Comparison of ENCODE assay signal across 14 cellular contexts in the genomic region with DNA sequence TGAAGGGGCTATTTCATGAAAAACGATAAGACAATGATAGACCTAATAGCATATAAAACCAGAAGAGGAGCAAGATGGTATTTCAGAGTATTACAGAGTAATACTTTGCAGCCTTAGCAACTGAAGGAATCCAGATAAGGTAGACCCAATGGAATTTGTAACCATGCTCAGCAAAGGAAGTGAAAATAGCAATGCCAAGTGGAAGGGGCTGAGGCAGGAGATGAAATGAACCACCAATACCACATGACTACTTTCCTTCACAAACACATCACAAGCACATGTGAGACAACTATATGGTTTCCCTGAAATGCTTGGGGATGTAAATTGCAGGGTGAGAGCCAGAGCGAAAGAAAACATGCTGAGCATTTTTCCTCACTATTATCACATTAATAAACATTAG.
DNase-seq lines count a peak whose midpoint lies in the region; ATAC-seq and TF ChIP-seq lines count a peak whose summit lies in the region.
"Had no signal": no experiment of that assay in that cellular context is flagged by ENCODE, and none has a peak within 500 bp of the region (broad histone marks: within the 10 kb centered on the region; RNA-seq: fewer than 3 reads in every experiment).

No MANE protein-coding gene starts in this region.

- no peak overlapping the region for H2BK5ac ChIP-seq in mesenchymal stem cell (ENCODE audit: low read depth, low read length, poor library complexity, severe bottlenecking)

- H3K18ac ChIP-seq in mesenchymal stem cell (ENCODE audit: low read depth in 1 of 2, low read length in 2 of 2): no peak overlapping the region

- peak overlapping the region; percentile 5; the same call in 1 of the 2 replicates for H2AFZ ChIP-seq in Loucy (ENCODE audit: low read length)
- no peak overlapping the region for H2AFZ ChIP-seq in mesenchymal stem cell (ENCODE audit: low read depth, low read length)

- H3K79me2 ChIP-seq in Loucy (ENCODE audit: insufficient read depth, low read length): no peaks in the 10 kb centered on the region

- no peak overlapping the region for H2BK12ac ChIP-seq in mesenchymal stem cell (ENCODE audit: low read length in 2 of 2)

- ATAC-seq in CD8-positive, alpha-beta T cell: peak; percentile 66
- ATAC-seq in activated CD4-positive, CD25-positive, alpha-beta regulatory T cell treated with anti-CD3 and anti-CD28 coated beads, Interleukin-2, amount 50 U/mL, for 24 hours: no peak
- ATAC-seq in GM18858 (IDR thresholded peaks at IDR 0.05; ENCODE audit: unreplicated experiment): no peak

- H3K27ac ChIP-seq in CD8-positive, alpha-beta T cell (ENCODE audit: low read depth, low read length): no peak overlapping the region
- no peak overlapping the region for H3K27ac ChIP-seq in mesenchymal stem cell (ENCODE audit: low read length, poor library complexity, severe bottlenecking)
- H3K27ac ChIP-seq: adrenal gland, neutrophil had no signal

- H3K14ac ChIP-seq in mesenchymal stem cell (ENCODE audit: low read length in 2 of 2): no peak overlapping the region

- H3K36me3 ChIP-seq in CD8-positive, alpha-beta T cell (ENCODE audit: insufficient read depth, low read length): no peaks in the 10 kb centered on the region
- H3K36me3 ChIP-seq in Loucy (ENCODE audit: insufficient read depth, low read length) (no peaks in the 10 kb centered on the region), mesenchymal stem cell (ENCODE audit: control insufficient read depth in 1 of 2, insufficient read depth in 2 of 2, low read depth in 1 of 2, low read length in 2 of 2) (no peaks in the 10 kb centered on the region)
- H3K36me3 ChIP-seq: adrenal gland, neutrophil had no signal

- H3K27me3 ChIP-seq in CD8-positive, alpha-beta T cell (ENCODE audit: insufficient read depth, low read length): no peaks in the 10 kb centered on the region
- H3K27me3 ChIP-seq in Loucy (ENCODE audit: insufficient read depth, low read length, poor library complexity, severe bottlenecking) (no peaks in the 10 kb centered on the region), mesenchymal stem cell (ENCODE audit: control insufficient read depth in 1 of 2, insufficient read depth in 1 of 2, low read length in 2 of 2) (no peaks in the 10 kb centered on the region)
- H3K27me3 ChIP-seq: adrenal gland had no signal

- no peak overlapping the region for H4K91ac ChIP-seq in mesenchymal stem cell (ENCODE audit: low read length)

- H3K27ac Mint-ChIP-seq in CD8-positive, alpha-beta T cell: peak overlapping the region; percentile 66
- H3K27ac Mint-ChIP-seq in activated naive CD8-positive, alpha-beta T cell: peak overlapping the region; percentile 80

- H3K79me1 ChIP-seq in mesenchymal stem cell (replicated peaks; ENCODE audit: low read length, poor library complexity, severe bottlenecking): no peaks in the 10 kb centered on the region

- POLR2A ChIA-PET in CD8-positive, alpha-beta T cell (lab: Charles Lee): no interaction called here

- no peaks in the 10 kb centered on the region for H3K9me2 ChIP-seq in Loucy (replicated peaks; ENCODE audit: low read depth, low read length)

- H3K27me3 Mint-ChIP-seq in CD8-positive, alpha-beta T cell (ENCODE audit: low read depth): no peaks in the 10 kb centered on the region
- H3K27me3 Mint-ChIP-seq in activated naive CD8-positive, alpha-beta T cell: no peaks in the 10 kb centered on the region

- peaks cover 65% of the 10 kb centered on the region for H3K4me1 Mint-ChIP-seq in CD8-positive, alpha-beta T cell (ENCODE audit: low read depth)
- peaks cover 63% of the 10 kb centered on the region for H3K4me1 Mint-ChIP-seq in activated naive CD8-positive, alpha-beta T cell (ENCODE audit: low read depth)

- TF ChIP-seq CTCF in CD8-positive, alpha-beta T cell (IDR thresholded peaks at IDR 0.05): no peak
- TF ChIP-seq CTCF in Loucy (conservative IDR thresholded peaks at IDR 0.05; ENCODE audit: low read length): no peak

- no peaks in the 10 kb centered on the region for H3K9me3 ChIP-seq in CD8-positive, alpha-beta T cell (ENCODE audit: low read length)
- H3K9me3 ChIP-seq in Loucy (ENCODE audit: insufficient read depth, low read depth, low read length) (no peaks in the 10 kb centered on the region), mesenchymal stem cell (ENCODE audit: control insufficient read depth, low read length) (no peaks in the 10 kb centered on the region)
- H3K9me3 ChIP-seq: adrenal gland, neutrophil had no signal

- DNase-seq in CD8-positive, alpha-beta T cell: peak in 1 of 7 experiments; percentile 21
- DNase-seq in mesenchymal stem cell (peak; percentile 16), HCEC 1CT (no peak)
- DNase-seq: Calu3, dermis blood vessel endothelial cell, NCI-H1436, NCI-H446 had no signal

- H4K20me1 ChIP-seq in Loucy (ENCODE audit: insufficient read depth, low read length, poor library complexity, severe bottlenecking): no peaks in the 10 kb centered on the region

- H3K4me1 ChIP-seq in CD8-positive, alpha-beta T cell (ENCODE audit: insufficient read depth, low read length): peaks cover 41% of the 10 kb centered on the region
- H3K4me1 ChIP-seq in Loucy (ENCODE audit: insufficient read depth, low read length, poor library complexity, severe bottlenecking): peaks cover 33% of the 10 kb centered on the region
- peaks cover 4% of the 10 kb centered on the region for H3K4me1 ChIP-seq in mesenchymal stem cell (ENCODE audit: control insufficient read depth, insufficient read depth, low read depth, low read length)

- peak overlapping the region; percentile 74 for H3K4me3 Mint-ChIP-seq in CD8-positive, alpha-beta T cell
- peak overlapping the region; percentile 80 for H3K4me3 Mint-ChIP-seq in activated naive CD8-positive, alpha-beta T cell

- CTCF ChIA-PET in CD8-positive, alpha-beta T cell (lab: Charles Lee): no interaction called here

- no peak overlapping the region for H3K4ac ChIP-seq in mesenchymal stem cell (ENCODE audit: low read depth in 1 of 2, low read length in 2 of 2)

- H2BK120ac ChIP-seq in mesenchymal stem cell (ENCODE audit: low read depth, low read length): no peak overlapping the region

- no peaks in the 10 kb centered on the region for H3K9me3 Mint-ChIP-seq in CD8-positive, alpha-beta T cell
- no peaks in the 10 kb centered on the region for H3K9me3 Mint-ChIP-seq in activated naive CD8-positive, alpha-beta T cell (ENCODE audit: low read depth)

- H3K36me3 Mint-ChIP-seq in CD8-positive, alpha-beta T cell: peaks cover 2% of the 10 kb centered on the region
- no peaks in the 10 kb centered on the region for H3K36me3 Mint-ChIP-seq in activated naive CD8-positive, alpha-beta T cell

- H4K8ac ChIP-seq in mesenchymal stem cell (ENCODE audit: low read length): no peak overlapping the region

- intact Hi-C loops in CD8-positive, alpha-beta T cell (cut with DNase I, micrococcal nuclease): loop anchor here (1.0 to 2.0 kb wide), 2 partner anchors 86 to 92 kb away; no protein-coding TSS in a partner anchor

- H3K4me2 ChIP-seq in Loucy (ENCODE audit: low read depth, low read length, poor library complexity, severe bottlenecking) (peak overlapping the region; percentile 37), mesenchymal stem cell (ENCODE audit: low read length, poor library complexity, severe bottlenecking) (no peak overlapping the region)

- H3K23ac ChIP-seq in mesenchymal stem cell (ENCODE audit: low read length in 2 of 2): no peak overlapping the region

- 80% methylated on average over 1 of the region's 2 CpGs for WGBS in mesenchymal stem cell

- H2AK5ac ChIP-seq in mesenchymal stem cell (ENCODE audit: low read length, severe bottlenecking): no peak overlapping the region

- H3K9ac ChIP-seq in Loucy (ENCODE audit: low read depth, low read length, poor library complexity, severe bottlenecking) (no peak overlapping the region), mesenchymal stem cell (ENCODE audit: low read length) (no peak overlapping the region)

- peak overlapping the region; percentile 0 for H3K4me3 ChIP-seq in CD8-positive, alpha-beta T cell (ENCODE audit: low read depth, low read length)
- no peak overlapping the region for H3K4me3 ChIP-seq in Loucy (ENCODE audit: low read length, poor library complexity, severe bottlenecking)
- H3K4me3 ChIP-seq in mesenchymal stem cell (ENCODE audit: insufficient read depth in 1 of 2, low read depth in 1 of 2, low read length in 2 of 2): no peak overlapping the region
- H3K4me3 ChIP-seq: lung had no signal

- H3F3A ChIP-seq in Loucy (ENCODE audit: low read depth): no peaks in the 10 kb centered on the region

- no peak overlapping the region for H2BK15ac ChIP-seq in mesenchymal stem cell (ENCODE audit: low read depth, poor library complexity, severe bottlenecking)
